ENCODE assay signal across 7 cellular contexts in genomic region chr22:32862083-32862482, GRCh38.
"Had no signal": no experiment of that assay in that cellular context is flagged by ENCODE, and none has a peak within 500 bp of the region (broad histone marks: within the 10 kb centered on the region; RNA-seq: fewer than 3 reads in every experiment).

No MANE protein-coding gene starts in this region.

- ATAC-seq: K562 had no signal

- H3K27ac ChIP-seq: HL-60 had no signal

- DNase-seq: GOT3, H9, HCEC 1CT, IMR-90, KG1 had no signal

- H3K4me3 ChIP-seq: K562 had no signal
